Comparison of ENCODE assay signal across 9 cellular contexts in the genomic region with DNA sequence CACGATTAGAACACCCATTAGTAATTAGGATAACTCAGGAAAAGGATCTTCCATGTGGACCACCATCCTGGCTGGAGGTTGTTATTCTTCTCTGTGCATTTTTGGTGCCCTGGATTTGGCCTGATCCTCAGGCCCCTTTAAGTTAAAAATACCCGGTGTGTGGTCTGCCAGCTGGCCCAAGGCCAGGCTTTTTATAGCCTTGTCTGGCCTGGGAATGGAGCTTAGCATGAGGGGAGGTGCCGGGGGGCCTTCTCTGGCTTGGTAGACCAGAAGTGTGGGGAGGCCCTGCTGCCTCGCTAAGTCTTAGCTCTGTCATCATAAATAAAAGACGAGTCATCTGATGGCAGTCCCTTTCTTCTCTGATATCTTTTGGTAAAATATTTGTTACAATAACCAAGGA.
A peak's percentile ranks its signal among the peaks of the same experiment; 100 is the strongest.
DNase-seq lines count a peak whose midpoint lies in the region; ATAC-seq and TF ChIP-seq lines count a peak whose summit lies in the region.
"Had no signal": no experiment of that assay in that cellular context is flagged by ENCODE, and none has a peak within 500 bp of the region (broad histone marks: within the 10 kb centered on the region; RNA-seq: fewer than 3 reads in every experiment).

No MANE protein-coding gene starts in this region.

- H3K79me2 ChIP-seq in SK-N-SH (ENCODE audit: insufficient read depth) (peaks cover 100% of the 10 kb centered on the region), mammary epithelial cell (ENCODE audit: insufficient read depth, low read length) (peaks cover 96% of the 10 kb centered on the region)

- no peak overlapping the region for H3K9ac ChIP-seq in SK-N-SH
- H3K9ac ChIP-seq in mammary epithelial cell (ENCODE audit: insufficient read depth, low read length) = no peak overlapping the region

- no peaks in the 10 kb centered on the region for H3K9me2 ChIP-seq in SK-N-SH

- no peak overlapping the region for H3K4me3 ChIP-seq in SK-N-SH (ENCODE audit: low read depth in 2 of 2, low read length in 1 of 2)
- no peak overlapping the region for H3K4me3 ChIP-seq in right atrium auricular region
- no peak overlapping the region for H3K4me3 ChIP-seq in mammary epithelial cell (replicated peaks in 1 of 3; ENCODE audit: insufficient read depth in 1 of 3, low read depth in 2 of 3, low read length in 3 of 3)
- H3K4me3 ChIP-seq in Caco-2 (ENCODE audit: low read depth, low read length) = no peak overlapping the region

- H3K36me3 ChIP-seq in SK-N-SH (replicated peaks in 1 of 2; ENCODE audit: control insufficient read depth in 1 of 2, insufficient read depth in 2 of 2, low read length in 1 of 2) (no peaks in the 10 kb centered on the region), right atrium auricular region (no peaks in the 10 kb centered on the region), mammary epithelial cell (ENCODE audit: insufficient read depth, low read length) (peaks cover 2% of the 10 kb centered on the region), Caco-2 (ENCODE audit: control insufficient read depth, insufficient read depth, low read length) (no peaks in the 10 kb centered on the region)

- no peak for TF ChIP-seq EP300 in SK-N-SH (IDR thresholded peaks at IDR 0.05; ENCODE audit: borderline replicate concordance in 1 of 2, low read depth in 1 of 2, low read length in 1 of 2)

- in situ Hi-C loops in mammary epithelial cell (cut with MboI; ENCODE audit: low sequenced_read_pairs in 2 of 2) = no loop called here

- H3K27ac Mint-ChIP-seq in natural killer cell = peak overlapping the region; percentile 57 to 63
- H3K27ac Mint-ChIP-seq in natural killer cell treated with Interleukin-12 subunit alpha and Interleukin-12 subunit beta and Interleukin-15 and Interleukin-18, amount 100 ng/mL, for 72 hours = peak overlapping the region in 1 of 2 donors; percentile 77
- H3K27ac Mint-ChIP-seq in Caco-2 (ENCODE audit: unreplicated experiment) = no peak overlapping the region

- H3K9me3 Mint-ChIP-seq in natural killer cell = no peaks in the 10 kb centered on the region
- H3K9me3 Mint-ChIP-seq in natural killer cell treated with Interleukin-12 subunit alpha and Interleukin-12 subunit beta and Interleukin-15 and Interleukin-18, amount 100 ng/mL, for 72 hours = no peaks in the 10 kb centered on the region
- no peaks in the 10 kb centered on the region for H3K9me3 Mint-ChIP-seq in Caco-2 (ENCODE audit: unreplicated experiment)

- H3K4me2 ChIP-seq in SK-N-SH (peak overlapping the region; percentile 19; the same call in 1 of the 2 replicates), mammary epithelial cell (ENCODE audit: insufficient read depth, low read depth, low read length) (no peak overlapping the region)

- H3K27me3 Mint-ChIP-seq in natural killer cell (ENCODE audit: low read depth in 2 of 2) = no peaks in the 10 kb centered on the region
- H3K27me3 Mint-ChIP-seq in natural killer cell treated with Interleukin-12 subunit alpha and Interleukin-12 subunit beta and Interleukin-15 and Interleukin-18, amount 100 ng/mL, for 72 hours = no peaks in the 10 kb centered on the region
- H3K27me3 Mint-ChIP-seq in Caco-2 (ENCODE audit: insufficient read depth, unreplicated experiment) = no peaks in the 10 kb centered on the region

- ATAC-seq in natural killer cell = no peak
- ATAC-seq in natural killer cell treated with Interleukin-12 subunit alpha and Interleukin-12 subunit beta and Interleukin-15 and Interleukin-18, amount 100 ng/mL, for 72 hours = no peak
- no peak for ATAC-seq in GM21528 (IDR thresholded peaks at IDR 0.05; ENCODE audit: low FRiP score, unreplicated experiment)
- ATAC-seq in GM19395 (IDR thresholded peaks at IDR 0.05; ENCODE audit: unreplicated experiment) = no peak

- H3K4me1 Mint-ChIP-seq in natural killer cell = peaks cover 89 to 92% of the 10 kb centered on the region in 2 donors
- H3K4me1 Mint-ChIP-seq in natural killer cell treated with Interleukin-12 subunit alpha and Interleukin-12 subunit beta and Interleukin-15 and Interleukin-18, amount 100 ng/mL, for 72 hours (ENCODE audit: low read depth in 2 of 2) = peaks cover 52 to 62% of the 10 kb centered on the region in 2 donors
- H3K4me1 Mint-ChIP-seq in Caco-2 (ENCODE audit: low read depth, unreplicated experiment) = no peaks in the 10 kb centered on the region

- H3K4me1 ChIP-seq in SK-N-SH (ENCODE audit: control insufficient read depth in 1 of 2, insufficient read depth in 2 of 2, low read depth in 1 of 2, low read length in 1 of 2) (peaks cover 37 to 38% of the 10 kb centered on the region in 2 experiments; a peak in 3 of 4 replicates), right atrium auricular region (peaks cover 0 to 97% of the 10 kb centered on the region in 2 donors), mammary epithelial cell (ENCODE audit: insufficient read depth, low read length) (no peaks in the 10 kb centered on the region), Caco-2 (no peaks in the 10 kb centered on the region)

- BruUV-seq in mammary epithelial cell (replicated peaks; lab: Mats Ljungman, UMichigan) = no TSS peak
- no TSS peak for BruUV-seq in Caco-2 (replicated peaks; lab: Mats Ljungman, UMichigan)

- no peaks in the 10 kb centered on the region for H3K27me3 ChIP-seq in SK-N-SH (ENCODE audit: insufficient read depth)
- H3K27me3 ChIP-seq in right atrium auricular region = no peaks in the 10 kb centered on the region
- no peaks in the 10 kb centered on the region for H3K27me3 ChIP-seq in mammary epithelial cell (ENCODE audit: insufficient read depth, low read length)
- H3K27me3 ChIP-seq in Caco-2 (replicated peaks; ENCODE audit: control insufficient read depth, insufficient read depth, low read length) = no peaks in the 10 kb centered on the region

- no peak overlapping the region for H2AFZ ChIP-seq in SK-N-SH (ENCODE audit: low read depth)
- H2AFZ ChIP-seq in mammary epithelial cell (ENCODE audit: low read depth, low read length) = no peak overlapping the region

- H3K4me3 Mint-ChIP-seq in natural killer cell = no peak overlapping the region
- H3K4me3 Mint-ChIP-seq in natural killer cell treated with Interleukin-12 subunit alpha and Interleukin-12 subunit beta and Interleukin-15 and Interleukin-18, amount 100 ng/mL, for 72 hours = no peak overlapping the region
- no peak overlapping the region for H3K4me3 Mint-ChIP-seq in Caco-2 (ENCODE audit: unreplicated experiment)

- CTCF ChIA-PET in SK-N-SH (lab: Yijun Ruan, JAX) (interaction anchor here (1.0 kb wide), 1 partner anchor 30 kb away, joined by 3 read pairs; no protein-coding TSS in a partner anchor), mammary epithelial cell (lab: Charles Lee; ENCODE audit: low non-redundant PET) (no interaction called here), Caco-2 (lab: Charles Lee) (no interaction called here)

- H3K36me3 Mint-ChIP-seq in natural killer cell = no peaks in the 10 kb centered on the region
- no peaks in the 10 kb centered on the region for H3K36me3 Mint-ChIP-seq in natural killer cell treated with Interleukin-12 subunit alpha and Interleukin-12 subunit beta and Interleukin-15 and Interleukin-18, amount 100 ng/mL, for 72 hours
- peaks cover 7% of the 10 kb centered on the region for H3K36me3 Mint-ChIP-seq in Caco-2 (ENCODE audit: insufficient read depth, unreplicated experiment)

- TF ChIP-seq CTCF in natural killer cell (IDR thresholded peaks at IDR 0.05) (no peak), SK-N-SH (IDR thresholded peaks at IDR 0.05) (no peak), right atrium auricular region (IDR thresholded peaks at IDR 0.05) (no peak), mammary epithelial cell (conservative IDR thresholded peaks at IDR 0.05 in 1 of 2, IDR thresholded peaks at IDR 0.05 in 1 of 2; ENCODE audit: extremely low read depth in 1 of 2, insufficient read depth in 1 of 2, low read depth in 1 of 2, low read length in 2 of 2) (no peak), Caco-2 (IDR thresholded peaks at IDR 0.05; ENCODE audit: insufficient read depth in 1 of 2, low read depth in 1 of 2, low read length in 1 of 2, severe bottlenecking in 1 of 2, unreplicated experiment in 1 of 2) (no peak)

- intact Hi-C loops in natural killer cell (cut with micrococcal nuclease) (no loop called here), mammary epithelial cell (cut with micrococcal nuclease) (no loop called here), Caco-2 (cut with micrococcal nuclease; ENCODE audit: unreplicated experiment) (no loop called here)

- POLR2A ChIA-PET in SK-N-SH (lab: Yijun Ruan, JAX) (no interaction called here), Caco-2 (lab: Charles Lee) (no interaction called here)

- WGBS in SK-N-SH (ENCODE audit: low lambda C conversion rate) = 14% methylated on average over 2 of the region's 5 CpGs
- WGBS in mammary epithelial cell (ENCODE audit: low coverage, missing lambda C conversion rate) = 63% methylated on average over 5 of the region's 5 CpGs

- no peak for TF ChIP-seq RAD21 in SK-N-SH (IDR thresholded peaks at IDR 0.05; ENCODE audit: low read length)

- DNase-seq in natural killer cell (no peak), SK-N-SH (peak; percentile 80), right atrium auricular region (ENCODE audit: low spot score) (no peak), mammary epithelial cell (no peak), Caco-2 (no peak)
- no peak for DNase-seq in natural killer cell treated with Interleukin-12 subunit alpha and Interleukin-12 subunit beta and Interleukin-15 and Interleukin-18, amount 100 ng/mL, for 72 hours (ENCODE audit: low spot score)
- DNase-seq: stimulated activated CD4-positive, alpha-beta T cell treated with anti-CD3 and anti-CD28 coated beads, Interleukin-12 subunit alpha, Interleukin-12 subunit beta, amount 100 ng/mL, for 4 hours had no signal

- dilution Hi-C loops in mammary epithelial cell (cut with HindIII; ENCODE audit: low sequenced_read_pairs) = no loop called here

- H4K20me1 ChIP-seq in SK-N-SH (ENCODE audit: insufficient read depth) (peaks cover 94% of the 10 kb centered on the region), mammary epithelial cell (ENCODE audit: insufficient read depth, low read length) (no peaks in the 10 kb centered on the region)

- peak overlapping the region; percentile 40 to 68; a peak in 3 of 4 replicates for H3K27ac ChIP-seq in SK-N-SH (ENCODE audit: low read depth in 2 of 2, low read length in 1 of 2)
- peak overlapping the region; percentile 59 to 70 for H3K27ac ChIP-seq in right atrium auricular region
- H3K27ac ChIP-seq in mammary epithelial cell (ENCODE audit: insufficient read depth, low read depth, low read length) = no peak overlapping the region

- H3F3A ChIP-seq in SK-N-SH (replicated peaks; ENCODE audit: insufficient read depth) = no peaks in the 10 kb centered on the region

- no peaks in the 10 kb centered on the region for H3K9me3 ChIP-seq in SK-N-SH
- H3K9me3 ChIP-seq in right atrium auricular region = no peaks in the 10 kb centered on the region
- H3K9me3 ChIP-seq in mammary epithelial cell (replicated peaks; ENCODE audit: insufficient read depth, low read length) = no peaks in the 10 kb centered on the region
- H3K9me3 ChIP-seq in Caco-2 = no peaks in the 10 kb centered on the region

TF ChIP-seq in SK-N-SH, 30 proteins besides CTCF, POLR2A, EP300 and RAD21:
- peak; percentile 22; the same call in 1 of the 2 replicates for TF ChIP-seq MXI1 (IDR thresholded peaks at IDR 0.05; ENCODE audit: low read depth, low read length)
- TF ChIP-seq RCOR1 (IDR thresholded peaks at IDR 0.05; ENCODE audit: low read length) = no peak
- peak; percentile 55; the same call in 1 of the 2 replicates for TF ChIP-seq MEF2A (IDR thresholded peaks at IDR 0.05; ENCODE audit: borderline replicate concordance, low read depth)
- TF ChIP-seq NFIC (IDR thresholded peaks at IDR 0.05; ENCODE audit: borderline replicate concordance) = peak; percentile 69
